Comparison of ENCODE assay signal across 22 cellular contexts in the genomic region with DNA sequence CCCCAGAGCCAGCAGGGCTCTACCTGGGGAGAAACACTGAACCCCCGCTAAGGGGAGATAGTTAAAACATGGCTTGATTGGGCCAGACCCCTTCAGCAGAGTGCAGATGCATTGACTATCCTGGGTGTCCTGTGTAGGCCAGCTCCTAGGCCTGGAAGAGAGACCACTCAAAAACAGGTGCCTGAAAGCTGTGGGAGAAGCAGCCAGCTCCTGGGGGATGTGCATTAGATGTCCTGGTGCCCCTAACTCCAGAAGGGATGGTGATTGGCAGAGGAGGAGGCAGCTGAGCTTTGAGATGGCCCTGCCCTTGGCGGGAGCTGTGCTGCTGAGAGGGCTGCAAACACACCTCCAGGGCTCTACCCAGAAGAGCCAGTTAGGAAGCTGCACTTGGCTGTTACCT.
"Had no signal": no experiment of that assay in that cellular context is flagged by ENCODE, and none has a peak within 500 bp of the region (broad histone marks: within the 10 kb centered on the region; RNA-seq: fewer than 3 reads in every experiment).

No MANE protein-coding gene starts in this region.

- DNase-seq: dermis blood vessel endothelial cell; effector memory CD4-positive, alpha-beta T cell; erythroblast; esophagus squamous epithelium; foreskin melanocyte; left ventricle myocardium superior; lower lobe of right lung; midbrain; naive thymus-derived CD4-positive, alpha-beta T cell; occipital lobe; pancreas; stimulated activated CD4-positive, alpha-beta T cell treated with anti-CD3 and anti-CD28 coated beads, Interleukin-4, amount 100 ng/mL, for 4 hours; stimulated activated naive CD8-positive, alpha-beta T cell treated with anti-CD3 and anti-CD28 coated beads, Interleukin-15, Interleukin-2, amounts not matched to agents 100 U/mL and 50 U/mL, for 24 hours; substantia nigra; testis had no signal

- H3K4me3 ChIP-seq: coronary artery, esophagus squamous epithelium, lower lobe of right lung, pancreas, right atrium auricular region, testis, tibial artery had no signal

- H3K9me3 ChIP-seq: esophagus squamous epithelium, lower lobe of right lung, pancreas, right atrium auricular region, testis, tibial artery had no signal

- H3K27me3 ChIP-seq: esophagus squamous epithelium, pancreas, right atrium auricular region, testis, tibial artery had no signal

- FAIRE-seq: endothelial cell of umbilical vein, pancreas, urothelium cell line had no signal

- H3K36me3 ChIP-seq: esophagus squamous epithelium, lower lobe of right lung, pancreas, right atrium auricular region, tibial artery had no signal

- H3K27ac ChIP-seq: coronary artery, esophagus squamous epithelium, lower lobe of right lung, pancreas, right atrium auricular region, testis, tibial artery had no signal

- ATAC-seq: left ventricle myocardium superior; lower lobe of right lung; naive thymus-derived CD4-positive, alpha-beta T cell; pancreas; sciatic nerve; stimulated activated memory B cell treated with anti-CD40 and anti-IgM and Interleukin-4, amounts not matched to agents 10 μg/mL and 1 μg/mL and 100 μg/mL, for 72 hours; stimulated activated naive CD8-positive, alpha-beta T cell treated with anti-CD3 and anti-CD28 coated beads, Interleukin-15, Interleukin-2, amounts not matched to agents 100 U/mL and 50 U/mL, for 24 hours had no signal
